22 cellular contexts compared by ENCODE assay signal in genomic region chr11:57240757-57241156, GRCh38. TPM values are rescaled to one million over a fixed set of nuclear protein-coding genes. Genes with fewer than 3 reads are reported as not detected.
DNase-seq lines count a peak whose midpoint lies in the region; ATAC-seq and TF ChIP-seq lines count a peak whose summit lies in the region.
"Had no signal": no experiment of that assay in that cellular context is flagged by ENCODE, and none has a peak within 500 bp of the region (broad histone marks: within the 10 kb centered on the region; RNA-seq: fewer than 3 reads in every experiment).

No MANE protein-coding gene starts in this region.

- H3K27me3 Mint-ChIP-seq in glutamatergic neuron (ENCODE audit: unreplicated experiment) = peaks cover 9% of the 10 kb centered on the region
- H3K27me3 Mint-ChIP-seq in nephron (ENCODE audit: low read depth) = peaks cover 19% of the 10 kb centered on the region

- DNase-seq in DMS 273 (lab: John Stamatoyannopoulos, UW; ENCODE audit: unreplicated experiment) (peak; percentile 46), NCI-H524 treated with DMSO at 0.1 percent for 48 hours (lab: John Stamatoyannopoulos, UW) (peak; percentile 57), glutamatergic neuron (peak; percentile 57), MV-4-11 (lab: John Stamatoyannopoulos, UW) (no peak)
- no peak for DNase-seq in central memory CD4-positive, alpha-beta T cell
- DNase-seq: activated CD4-positive, alpha-beta memory T cell treated with anti-CD3 and anti-CD28 coated beads, Interleukin-2, amount 10 ng/mL, durations not matched to agents 7 days and 5 days; activated naive CD4-positive, alpha-beta T cell treated with anti-CD3 and anti-CD28 coated beads for 36 hours; activated T-cell treated with anti-CD3 and anti-CD28 coated beads, Interleukin-2, amount 50 U/mL, for 24 hours; GDM1; MM.1S; NCI-H146; PC-9; T-helper 2 cell had no signal

- peaks cover 27% of the 10 kb centered on the region for H3K4me1 Mint-ChIP-seq in glutamatergic neuron (ENCODE audit: low read depth, unreplicated experiment)
- peaks cover 70% of the 10 kb centered on the region for H3K4me1 Mint-ChIP-seq in nephron

- H3K4me3 Mint-ChIP-seq in glutamatergic neuron (ENCODE audit: unreplicated experiment) (peak overlapping the region; percentile 50), nephron (peak overlapping the region in 1 of 3 experiments; percentile 18)
- H3K4me3 Mint-ChIP-seq: activated CD4-positive, alpha-beta memory T cell treated with anti-CD3 and anti-CD28 coated beads, Interleukin-2, amount 10 ng/mL, durations not matched to agents 7 days and 5 days; activated naive CD4-positive, alpha-beta T cell treated with anti-CD3 and anti-CD28 coated beads for 36 hours; activated T-cell treated with anti-CD3 and anti-CD28 coated beads, Interleukin-2, amount 50 U/mL, for 24 hours; CD14-positive monocyte had no signal

- H3K9me3 Mint-ChIP-seq in glutamatergic neuron (ENCODE audit: unreplicated experiment) (peaks cover 7% of the 10 kb centered on the region), nephron (no peaks in the 10 kb centered on the region)
- H3K9me3 Mint-ChIP-seq: activated CD4-positive, alpha-beta memory T cell treated with anti-CD3 and anti-CD28 coated beads, Interleukin-2, amount 10 ng/mL, durations not matched to agents 7 days and 5 days; activated naive CD4-positive, alpha-beta T cell treated with anti-CD3 and anti-CD28 coated beads for 36 hours; activated T-cell treated with anti-CD3 and anti-CD28 coated beads, Interleukin-2, amount 50 U/mL, for 24 hours had no signal

- ATAC-seq in GM21529 (IDR thresholded peaks at IDR 0.05; ENCODE audit: unreplicated experiment) (no peak), GM21447 (IDR thresholded peaks at IDR 0.05; ENCODE audit: unreplicated experiment) (no peak)
- ATAC-seq: esophagus mucosa, gastroesophageal sphincter, right cardiac atrium had no signal

- H3K36me3 Mint-ChIP-seq in glutamatergic neuron (ENCODE audit: unreplicated experiment) = no peaks in the 10 kb centered on the region
- no peaks in the 10 kb centered on the region for H3K36me3 Mint-ChIP-seq in nephron (ENCODE audit: low read depth)
- H3K36me3 Mint-ChIP-seq: CD14-positive monocyte had no signal

- TF ChIP-seq CTCF in glutamatergic neuron (IDR thresholded peaks at IDR 0.05; ENCODE audit: partially characterized antibody, unreplicated experiment) (no peak), nephron (IDR thresholded peaks at IDR 0.05; ENCODE audit: unreplicated experiment in 3 of 3) (no peak)

- H3K27ac Mint-ChIP-seq in glutamatergic neuron (ENCODE audit: unreplicated experiment) (peak overlapping the region; percentile 88), nephron (peak overlapping the region; percentile 70 to 83 (median 80))
- H3K27ac Mint-ChIP-seq: activated CD4-positive, alpha-beta memory T cell treated with anti-CD3 and anti-CD28 coated beads, Interleukin-2, amount 10 ng/mL, durations not matched to agents 7 days and 5 days; activated naive CD4-positive, alpha-beta T cell treated with anti-CD3 and anti-CD28 coated beads for 36 hours; activated T-cell treated with anti-CD3 and anti-CD28 coated beads, Interleukin-2, amount 50 U/mL, for 24 hours; CD14-positive monocyte had no signal

RNA-seq across cellular contexts. Expression of gene APLNR, which starts 3.7 kb away (rescaled TPM):
- 0.37 TPM for total RNA-seq in glutamatergic neuron (ENCODE audit: unreplicated experiment)
- total RNA-seq: activated CD4-positive, alpha-beta memory T cell treated with anti-CD3 and anti-CD28 coated beads, Interleukin-2, amount 10 ng/mL, durations not matched to agents 7 days and 5 days; activated naive CD4-positive, alpha-beta T cell treated with anti-CD3 and anti-CD28 coated beads for 36 hours; osteoblast; PC-9 had no signal

RNA-seq across cellular contexts. Expression of gene LRRC55, which starts 59.0 kb away (rescaled TPM):
- 29.0 TPM for total RNA-seq in glutamatergic neuron (ENCODE audit: unreplicated experiment)
- total RNA-seq: activated CD4-positive, alpha-beta memory T cell treated with anti-CD3 and anti-CD28 coated beads, Interleukin-2, amount 10 ng/mL, durations not matched to agents 7 days and 5 days; activated naive CD4-positive, alpha-beta T cell treated with anti-CD3 and anti-CD28 coated beads for 36 hours; osteoblast; PC-9; subcutaneous adipose tissue had no signal

Comparison
In these comparisons a context has a peak if more than half of its experiments do, and no peak if none do; other contexts are left out.
1. DNase-seq: peak in DMS 273 (single experiment), NCI-H524 treated with DMSO at 0.1 percent for 48 hours (single experiment) and glutamatergic neuron (single experiment); none in central memory CD4-positive, alpha-beta T cell (single experiment) and MV-4-11 (single experiment).